In genomic region chrX:71533850-71534515, GRCh38 we compare ENCODE assay signal across 8 cellular contexts. TPM values are rescaled to one million over a fixed set of nuclear protein-coding genes. Genes with fewer than 3 reads are reported as not detected.
DNase-seq lines count a peak whose midpoint lies in the region; ATAC-seq, FAIRE-seq and TF ChIP-seq lines count a peak whose summit lies in the region.

No MANE protein-coding gene starts in this region.

- H4K8ac ChIP-seq in H1 (ENCODE audit: extremely low read depth, insufficient read depth, low read length), result peak overlapping the region; percentile 68; the same call in 1 of the 2 replicates

- H3K4me1 ChIP-seq in H1 (replicated peaks in 1 of 4; ENCODE audit: control insufficient read depth in 3 of 4, insufficient read depth in 4 of 4, low read length in 3 of 4), result peaks cover 0 to 4% (median 2%) of the 10 kb centered on the region in 4 experiments; a peak in 3 of 7 replicates
- H3K4me1 ChIP-seq in mesodermal cell (ENCODE audit: control insufficient read depth, insufficient read depth, low read length, poor library complexity, severe bottlenecking), result no peaks in the 10 kb centered on the region

- H3K4ac ChIP-seq in H1 (replicated peaks; ENCODE audit: insufficient read length, low read depth, low read length), result no peak overlapping the region

- peak; percentile 4 for DNase-seq in DMS153 (lab: John Stamatoyannopoulos, UW)
- no peak for DNase-seq in DMS153 treated with DMSO at 0.1 percent for 48 hours (lab: John Stamatoyannopoulos, UW; ENCODE audit: unreplicated experiment)
- DNase-seq in NCI-H345 (lab: John Stamatoyannopoulos, UW), result peak; percentile 48
- peak; percentile 71 for DNase-seq in activated CD8-positive, alpha-beta T cell treated with anti-CD3 and anti-CD28 coated beads for 36 hours
- DNase-seq in H1 (ENCODE audit: low read depth in 1 of 2, low spot score in 2 of 2), result peak in 1 of 2 experiments; percentile 49
- DNase-seq in cerebellar nuclear complex (lab: John Stamatoyannopoulos, UW), result no peak

- H3K27me3 Mint-ChIP-seq in activated CD8-positive, alpha-beta T cell treated with anti-CD3 and anti-CD28 coated beads for 36 hours, result no peaks in the 10 kb centered on the region
- H3K27me3 Mint-ChIP-seq in stimulated activated naive CD8-positive, alpha-beta T cell treated with anti-CD3 and anti-CD28 coated beads, Interleukin-15, Interleukin-2, amounts not matched to agents 100 ng/mL and 50 ng/mL, for 24 hours, result no peaks in the 10 kb centered on the region

- no peak for TF ChIP-seq RAD21 in H1 (IDR thresholded peaks at IDR 0.05 in 1 of 2, conservative IDR thresholded peaks at IDR 0.05 in 1 of 2; ENCODE audit: low read depth in 2 of 2, low read length in 2 of 2)

- H4K5ac ChIP-seq in H1 (ENCODE audit: insufficient read length, low read depth, low read length), result peak overlapping the region; percentile 28

- CTCF ChIA-PET in activated CD8-positive, alpha-beta T cell treated with anti-CD3 and anti-CD28 coated beads for 36 hours (lab: Charles Lee), result interaction anchor here (1.3 to 3.8 kb wide), 4 partner anchors 11 to 21 kb away, joined by 5 to 13 read pairs (median 6); no protein-coding TSS in a partner anchor
- CTCF ChIA-PET in H1 (lab: Charles Lee; ENCODE audit: partially characterized antibody), result no interaction called here

- peak overlapping the region; percentile 98 for H3K4me3 Mint-ChIP-seq in activated CD8-positive, alpha-beta T cell treated with anti-CD3 and anti-CD28 coated beads for 36 hours
- peak overlapping the region; percentile 97 for H3K4me3 Mint-ChIP-seq in stimulated activated naive CD8-positive, alpha-beta T cell treated with anti-CD3 and anti-CD28 coated beads, Interleukin-15, Interleukin-2, amounts not matched to agents 100 ng/mL and 50 ng/mL, for 24 hours

- no peak overlapping the region for H3K18ac ChIP-seq in H1 (ENCODE audit: extremely low read depth, low read length)

- H3K4me2 ChIP-seq in H1 (ENCODE audit: insufficient read depth in 1 of 2, low read depth in 2 of 2, low read length in 2 of 2), result peak overlapping the region; percentile 74 to 94

- H2BK15ac ChIP-seq in H1 (ENCODE audit: low read length), result no peak overlapping the region

- TF ChIP-seq CTCF in activated CD8-positive, alpha-beta T cell treated with anti-CD3 and anti-CD28 coated beads for 36 hours (IDR thresholded peaks at IDR 0.05), result no peak
- no peak for TF ChIP-seq CTCF in H1 (IDR thresholded peaks at IDR 0.05; ENCODE audit: control extremely low read depth in 1 of 3, insufficient read depth in 1 of 3, low read depth in 1 of 3, low read length in 3 of 3)

- 0 out of 2 replicates have a peak overlapping the region, but pooled peaks have one; percentile 53 for H2AK5ac ChIP-seq in H1 (ENCODE audit: low read depth, low read length)

- H3K4me3 ChIP-seq in H1 (ENCODE audit: extremely low read depth in 1 of 4, insufficient read depth in 2 of 4, low read depth in 3 of 4, low read length in 4 of 4) (peak overlapping the region; percentile 65 to 99 (median 95)), mesodermal cell (ENCODE audit: extremely low read depth, insufficient read depth, low read length, poor library complexity, severe bottlenecking) (peak overlapping the region; percentile 72)

- TF ChIP-seq POLR2A in H1 (IDR thresholded peaks at IDR 0.05; ENCODE audit: control extremely low read depth in 1 of 2, low read depth in 2 of 2, low read length in 2 of 2), result no peak

- H2BK12ac ChIP-seq in H1 (ENCODE audit: low read depth, low read length), result no peak overlapping the region; the same call in 1 of the 2 replicates

- no peak overlapping the region for H3K56ac ChIP-seq in H1 (replicated peaks; ENCODE audit: insufficient read length, low read depth, low read length)

- no peak overlapping the region for H2BK120ac ChIP-seq in H1 (replicated peaks; ENCODE audit: low read depth, low read length)

- no peaks in the 10 kb centered on the region for H3K79me1 ChIP-seq in H1 (ENCODE audit: low read depth, low read length)

- no peak overlapping the region for H3K14ac ChIP-seq in H1 (ENCODE audit: insufficient read length)

- FAIRE-seq in H1 (lab: Jason Lieb, UNC), result no peak

- H3K9me3 ChIP-seq in H1 (ENCODE audit: insufficient read depth in 2 of 2, low read depth in 1 of 2, low read length in 1 of 2), result no peaks in the 10 kb centered on the region
- H3K9me3 ChIP-seq in mesodermal cell (ENCODE audit: control insufficient read depth, low read length), result no peaks in the 10 kb centered on the region

- WGBS in H1 (ENCODE audit: extremely low coverage in 1 of 2, insufficient coverage in 1 of 2, insufficient read length in 1 of 2, insufficient replicate concordance in 2 of 2, low coverage in 1 of 2, low lambda C conversion rate in 2 of 2, missing lambda C conversion rate in 1 of 2), 2 experiments, result 0% methylated on average over 25 of the region's 31 CpGs; no CpG with 5 or more reads in 1 of the 2 experiments
- 0% methylated on average over 5 to 11 of the region's 31 CpGs for WGBS in mesodermal cell (ENCODE audit: insufficient coverage in 2 of 2), 2 experiments

- no peak overlapping the region for H3K23ac ChIP-seq in H1 (ENCODE audit: insufficient read length)

- peak overlapping the region; percentile 34 for H4K91ac ChIP-seq in H1 (replicated peaks; ENCODE audit: insufficient read length, low read length)

- TF ChIP-seq EP300 in H1 (IDR thresholded peaks at IDR 0.05; ENCODE audit: borderline replicate concordance in 1 of 2, low read depth in 2 of 2, low read length in 2 of 2), result no peak

- H3K27me3 ChIP-seq in H1 (replicated peaks in 1 of 4; ENCODE audit: control insufficient read depth in 3 of 4, extremely low read depth in 1 of 4, insufficient read depth in 3 of 4, low read length in 3 of 4), result no peaks in the 10 kb centered on the region

- H3K27ac Mint-ChIP-seq in activated CD8-positive, alpha-beta T cell treated with anti-CD3 and anti-CD28 coated beads for 36 hours, result peak overlapping the region; percentile 99
- peak overlapping the region; percentile 100 for H3K27ac Mint-ChIP-seq in stimulated activated naive CD8-positive, alpha-beta T cell treated with anti-CD3 and anti-CD28 coated beads, Interleukin-15, Interleukin-2, amounts not matched to agents 100 ng/mL and 50 ng/mL, for 24 hours

- peaks cover 15% of the 10 kb centered on the region for H3K4me1 Mint-ChIP-seq in activated CD8-positive, alpha-beta T cell treated with anti-CD3 and anti-CD28 coated beads for 36 hours (ENCODE audit: low read depth)
- H3K4me1 Mint-ChIP-seq in stimulated activated naive CD8-positive, alpha-beta T cell treated with anti-CD3 and anti-CD28 coated beads, Interleukin-15, Interleukin-2, amounts not matched to agents 100 ng/mL and 50 ng/mL, for 24 hours (ENCODE audit: low read depth), result peaks cover 25% of the 10 kb centered on the region

- H3K9ac ChIP-seq in H1 (replicated peaks in 1 of 4; ENCODE audit: extremely low read depth in 1 of 4, low read depth in 3 of 4, low read length in 3 of 4), result peak overlapping the region; percentile 86 to 99 (median 92)

- H3K27ac ChIP-seq in H1 (ENCODE audit: low read depth, low read length) (peak overlapping the region; percentile 97), mesodermal cell (ENCODE audit: low read depth, low read length, severe bottlenecking) (peak overlapping the region; percentile 69)

- H2BK20ac ChIP-seq in H1 (ENCODE audit: low read length), result no peak overlapping the region

- H3K23me2 ChIP-seq in H1 (ENCODE audit: low read depth, low read length), result peaks cover 3% of the 10 kb centered on the region

- peaks cover 36 to 61% of the 10 kb centered on the region in 2 experiments for H3K79me2 ChIP-seq in H1 (ENCODE audit: control insufficient read depth in 1 of 2, insufficient read depth in 2 of 2, low read length in 2 of 2)

- POLR2A ChIA-PET in activated CD8-positive, alpha-beta T cell treated with anti-CD3 and anti-CD28 coated beads for 36 hours (lab: Charles Lee), result interaction anchor here (0.8 to 5.5 kb wide), 14 partner anchors 10 to 742 kb away, joined by 3 to 127 read pairs (median 4); partner anchors contain the start of genes CXCR3, NONO and TAF1
- POLR2A ChIA-PET in H1 (lab: Charles Lee; ENCODE audit: partially characterized antibody), result interaction anchor here (0.7 to 4.4 kb wide), 15 partner anchors 9 to 424 kb away, joined by 3 to 60 read pairs (median 4); partner anchors contain the start of gene TAF1

- H2AFZ ChIP-seq in H1 (ENCODE audit: low read length), result no peak overlapping the region

- peak; percentile 25 for ATAC-seq in activated CD8-positive, alpha-beta T cell treated with anti-CD3 and anti-CD28 coated beads for 36 hours

- peaks cover 12 to 15% of the 10 kb centered on the region in 2 experiments for H4K20me1 ChIP-seq in H1 (replicated peaks in 1 of 2; ENCODE audit: control insufficient read depth in 1 of 2, insufficient read depth in 2 of 2, low read length in 2 of 2)

- peaks cover 48% of the 10 kb centered on the region for H3K36me3 Mint-ChIP-seq in activated CD8-positive, alpha-beta T cell treated with anti-CD3 and anti-CD28 coated beads for 36 hours (ENCODE audit: low read depth)
- peaks cover 45% of the 10 kb centered on the region for H3K36me3 Mint-ChIP-seq in stimulated activated naive CD8-positive, alpha-beta T cell treated with anti-CD3 and anti-CD28 coated beads, Interleukin-15, Interleukin-2, amounts not matched to agents 100 ng/mL and 50 ng/mL, for 24 hours (ENCODE audit: low read depth)

- intact Hi-C loops in activated CD8-positive, alpha-beta T cell treated with anti-CD3 and anti-CD28 coated beads for 36 hours (cut with micrococcal nuclease), result loop anchor here (1.0 to 10.0 kb wide), 4 partner anchors 7 to 429 kb away; partner anchors contain the start of genes CXorf65, NONO and TAF1

- peaks cover 0 to 20% (median 1%) of the 10 kb centered on the region in 4 experiments; a peak in 2 of 8 replicates for H3K36me3 ChIP-seq in H1 (ENCODE audit: control insufficient read depth in 2 of 4, insufficient read depth in 4 of 4, low read length in 3 of 4)
- H3K36me3 ChIP-seq in mesodermal cell (ENCODE audit: control insufficient read depth, insufficient read depth, low read length), result peaks cover 12% of the 10 kb centered on the region

- no peaks in the 10 kb centered on the region for H3K9me3 Mint-ChIP-seq in activated CD8-positive, alpha-beta T cell treated with anti-CD3 and anti-CD28 coated beads for 36 hours
- H3K9me3 Mint-ChIP-seq in stimulated activated naive CD8-positive, alpha-beta T cell treated with anti-CD3 and anti-CD28 coated beads, Interleukin-15, Interleukin-2, amounts not matched to agents 100 ng/mL and 50 ng/mL, for 24 hours, result no peaks in the 10 kb centered on the region

- H2BK5ac ChIP-seq in H1 (ENCODE audit: low read depth, low read length), result peak overlapping the region; percentile 95; the same call in 1 of the 2 replicates

RNA-seq across cellular contexts. Expression of gene OGT, which starts 1.1 kb away (rescaled TPM):
- total RNA-seq in activated CD8-positive, alpha-beta T cell treated with anti-CD3 and anti-CD28 coated beads for 36 hours, result 100 to 1,000 TPM; 354 to 358 TPM
- total RNA-seq in H1 (2021; fragmentation: NEBNext Ultra II Directional; extraction: Animal tissue kit (Norgen Biotek cat#: 25700)), result 114 and 130 TPM in 2 replicates
- 153 and 169 TPM in 2 replicates for polyA plus RNA-seq in H1 (2011; rRNA removed)
- polyA plus RNA-seq in H1 (2011; cell fraction: cytosol; rRNA removed), result 197 TPM
- 706 TPM for polyA plus RNA-seq in H1 (2011; cell fraction: nucleus; rRNA removed)
- 76.6 to 98.0 TPM (median 87.4 TPM) in 4 replicates for polyA plus RNA-seq in H1 (2012, experiment 1 of 2)
- 5.2 TPM for polyA plus RNA-seq in H1 (2012, experiment 2 of 2)
- polyA plus RNA-seq in H1 (2013, experiment 1 of 2), result 69.7 TPM
- 57.3 TPM for polyA plus RNA-seq in H1 (2013, experiment 2 of 2)
- polyA minus RNA-seq in H1 (2011; rRNA and poly(A)+ RNA removed), result 350 and 660 TPM in 2 replicates
- polyA minus RNA-seq in H1 (2011; cell fraction: cytosol; rRNA and poly(A)+ RNA removed), result 110 TPM
- polyA minus RNA-seq in H1 (2011; cell fraction: nucleus; rRNA and poly(A)+ RNA removed), result 378 TPM
- polyA plus RNA-seq in mesodermal cell (2013, experiment 1 of 2), result 90.6 TPM
- 73.5 TPM for polyA plus RNA-seq in mesodermal cell (2013, experiment 2 of 2)

RNA-seq across cellular contexts. Expression of gene GCNA, which starts 44.3 kb away (rescaled TPM):
- 1 to 10 TPM; 3.5 to 5.1 TPM for total RNA-seq in activated CD8-positive, alpha-beta T cell treated with anti-CD3 and anti-CD28 coated beads for 36 hours
- total RNA-seq in H1 (2021; fragmentation: NEBNext Ultra II Directional; extraction: Animal tissue kit (Norgen Biotek cat#: 25700)), result 0.95 and 0.96 TPM in 2 replicates
- 0.41 and 0.52 TPM in 2 replicates for polyA plus RNA-seq in H1 (2011; rRNA removed)
- polyA plus RNA-seq in H1 (2011; cell fraction: cytosol; rRNA removed), result 1.1 TPM
- 1.6 TPM for polyA plus RNA-seq in H1 (2011; cell fraction: nucleus; rRNA removed)
- polyA plus RNA-seq in H1 (2012, experiment 1 of 2), result 0.57 to 1.1 TPM (median 0.69 TPM) in 4 replicates
- polyA plus RNA-seq in H1 (2012, experiment 2 of 2), result 0.07 TPM
- polyA plus RNA-seq in H1 (2013, experiment 1 of 2), result 0.73 TPM
- 0.59 TPM for polyA plus RNA-seq in H1 (2013, experiment 2 of 2)
- 0.98 and 1.1 TPM in 2 replicates for polyA minus RNA-seq in H1 (2011; rRNA and poly(A)+ RNA removed)
- polyA minus RNA-seq in H1 (2011; cell fraction: cytosol; rRNA and poly(A)+ RNA removed), result not detected
- 0.80 TPM for polyA minus RNA-seq in H1 (2011; cell fraction: nucleus; rRNA and poly(A)+ RNA removed)
- 2.3 TPM for polyA plus RNA-seq in mesodermal cell (2013, experiment 1 of 2)
- 1.1 TPM for polyA plus RNA-seq in mesodermal cell (2013, experiment 2 of 2)

Comparison
In these comparisons a context has a peak if more than half of its experiments do, and no peak if none do; other contexts are left out.
1. DNase-seq: peak in DMS153 (single experiment), NCI-H345 (single experiment) and activated CD8-positive, alpha-beta T cell treated with anti-CD3 and anti-CD28 coated beads for 36 hours (single experiment); none in DMS153 treated with DMSO at 0.1 percent for 48 hours (single experiment) and cerebellar nuclear complex (0 of 2).